Comparison of ENCODE assay signal across 15 cellular contexts in genomic region chr13:27851481-27851880, GRCh38. TPM values are rescaled to one million over a fixed set of nuclear protein-coding genes. Genes with fewer than 3 reads are reported as not detected.
DNase-seq lines count a peak whose midpoint lies in the region; TF ChIP-seq lines count a peak whose summit lies in the region.
"Had no signal": no experiment of that assay in that cellular context is flagged by ENCODE, and none has a peak within 500 bp of the region (broad histone marks: within the 10 kb centered on the region; RNA-seq: fewer than 3 reads in every experiment).

No MANE protein-coding gene starts in this region.

- H3K9me3 Mint-ChIP-seq in progenitor cell of endocrine pancreas (ENCODE audit: low read depth), result peaks cover 8% of the 10 kb centered on the region
- H3K9me3 Mint-ChIP-seq in activated CD4-positive, alpha-beta T cell treated with anti-CD3 and anti-CD28 coated beads, Interleukin-2, amount 10 ng/mL, durations not matched to agents 7 days and 5 days, result no peaks in the 10 kb centered on the region
- H3K9me3 Mint-ChIP-seq: CD4-positive, alpha-beta T cell; H9 had no signal

- H3K36me3 ChIP-seq in PC-9 (ENCODE audit: low read depth) (no peaks in the 10 kb centered on the region), endocrine pancreas (ENCODE audit: control insufficient read depth, insufficient read depth, low read length) (no peaks in the 10 kb centered on the region)

- no peaks in the 10 kb centered on the region for H3K9me2 ChIP-seq in PC-9 (ENCODE audit: insufficient read depth)

- intact Hi-C loops in PC-9 (cut with micrococcal nuclease; ENCODE audit: unreplicated experiment), result no loop called here

- peaks cover 5% of the 10 kb centered on the region for H3K27me3 Mint-ChIP-seq in progenitor cell of endocrine pancreas
- peaks cover 10% of the 10 kb centered on the region for H3K27me3 Mint-ChIP-seq in activated CD4-positive, alpha-beta T cell treated with anti-CD3 and anti-CD28 coated beads, Interleukin-2, amount 10 ng/mL, durations not matched to agents 7 days and 5 days

- peak overlapping the region; percentile 59 for H3K27ac ChIP-seq in PC-9
- H3K27ac ChIP-seq: HL-60 had no signal

- peaks cover 11% of the 10 kb centered on the region for H3F3A ChIP-seq in PC-9 (ENCODE audit: insufficient read depth, low read depth)

- peak overlapping the region; percentile 67 for H3K4me2 ChIP-seq in PC-9

- no peak overlapping the region for H3K4me3 Mint-ChIP-seq in progenitor cell of endocrine pancreas (ENCODE audit: low read depth)
- no peak overlapping the region for H3K4me3 Mint-ChIP-seq in activated CD4-positive, alpha-beta T cell treated with anti-CD3 and anti-CD28 coated beads, Interleukin-2, amount 10 ng/mL, durations not matched to agents 7 days and 5 days
- H3K4me3 Mint-ChIP-seq: B cell; CD4-positive, alpha-beta T cell; H9 had no signal

- H3K4me1 ChIP-seq in PC-9 (replicated peaks; ENCODE audit: insufficient read depth) (peaks cover 49% of the 10 kb centered on the region), endocrine pancreas (ENCODE audit: control insufficient read depth, insufficient read depth, low read length) (no peaks in the 10 kb centered on the region)

- H3K4me3 ChIP-seq in PC-9 (no peak overlapping the region), endocrine pancreas (ENCODE audit: control insufficient read depth, insufficient read depth, low read length) (peak overlapping the region; percentile 35)

- peaks cover 9% of the 10 kb centered on the region for H3K36me3 Mint-ChIP-seq in progenitor cell of endocrine pancreas (ENCODE audit: insufficient read depth)
- no peaks in the 10 kb centered on the region for H3K36me3 Mint-ChIP-seq in activated CD4-positive, alpha-beta T cell treated with anti-CD3 and anti-CD28 coated beads, Interleukin-2, amount 10 ng/mL, durations not matched to agents 7 days and 5 days (ENCODE audit: low read depth)

- H3K4me1 Mint-ChIP-seq in progenitor cell of endocrine pancreas (ENCODE audit: low read depth), result peaks cover 36% of the 10 kb centered on the region
- no peaks in the 10 kb centered on the region for H3K4me1 Mint-ChIP-seq in activated CD4-positive, alpha-beta T cell treated with anti-CD3 and anti-CD28 coated beads, Interleukin-2, amount 10 ng/mL, durations not matched to agents 7 days and 5 days
- H3K4me1 Mint-ChIP-seq: B cell had no signal

- peak overlapping the region; percentile 51 for H3K27ac Mint-ChIP-seq in progenitor cell of endocrine pancreas
- H3K27ac Mint-ChIP-seq in activated CD4-positive, alpha-beta T cell treated with anti-CD3 and anti-CD28 coated beads, Interleukin-2, amount 10 ng/mL, durations not matched to agents 7 days and 5 days, result no peak overlapping the region
- H3K27ac Mint-ChIP-seq: B cell; CD4-positive, alpha-beta T cell; H9 had no signal

- TF ChIP-seq CTCF in PC-9 (conservative IDR thresholded peaks at IDR 0.05), result no peak
- no peak for TF ChIP-seq CTCF in progenitor cell of endocrine pancreas (IDR thresholded peaks at IDR 0.05; ENCODE audit: unreplicated experiment)

- CTCF ChIA-PET in PC-9 (lab: Charles Lee), result no interaction called here
- CTCF ChIA-PET in activated CD4-positive, alpha-beta T cell treated with anti-CD3 and anti-CD28 coated beads, Interleukin-2, amount 10 ng/mL, durations not matched to agents 7 days and 5 days (lab: Charles Lee), result no interaction called here

- no TSS peak for BruUV-seq in PC-9 (replicated peaks; lab: Mats Ljungman, UMichigan)

- H3K9ac ChIP-seq in endocrine pancreas (ENCODE audit: control insufficient read depth, insufficient read depth, low read length), result no peak overlapping the region

- no peaks in the 10 kb centered on the region for H4K20me1 ChIP-seq in PC-9 (ENCODE audit: insufficient read depth)

- DNase-seq in COLO668 (lab: John Stamatoyannopoulos, UW; ENCODE audit: unreplicated experiment) (peak; percentile 79), PC-9 (no peak), progenitor cell of endocrine pancreas (ENCODE audit: low spot score, unreplicated experiment) (no peak), ecto neural progenitor cell (ENCODE audit: low spot score) (no peak)
- no peak for DNase-seq in activated CD4-positive, alpha-beta T cell treated with anti-CD3 and anti-CD28 coated beads, Interleukin-2, amount 10 ng/mL, durations not matched to agents 7 days and 5 days
- DNase-seq in activated naive CD4-positive, alpha-beta T cell (lab: John Stamatoyannopoulos, UW), result no peak
- DNase-seq: C1 segment of cervical spinal cord; CD4-positive, alpha-beta T cell; DMS153; GF-D8; GOT3; H9 had no signal

- peak overlapping the region; percentile 52; the same call in 1 of the 2 replicates for H2AFZ ChIP-seq in PC-9

- no peaks in the 10 kb centered on the region for H3K79me2 ChIP-seq in PC-9 (ENCODE audit: low read depth)

- H3K9me3 ChIP-seq in PC-9 (ENCODE audit: insufficient read depth, low read depth) (no peaks in the 10 kb centered on the region), endocrine pancreas (ENCODE audit: control insufficient read depth, low read length) (no peaks in the 10 kb centered on the region)

- H3K27me3 ChIP-seq in PC-9 (ENCODE audit: insufficient read depth, low read depth) (no peaks in the 10 kb centered on the region), endocrine pancreas (ENCODE audit: control insufficient read depth, insufficient read depth, low read length) (no peaks in the 10 kb centered on the region)

- POLR2A ChIA-PET in PC-9 (lab: Charles Lee; ENCODE audit: unreplicated experiment), result no interaction called here
- POLR2A ChIA-PET in activated CD4-positive, alpha-beta T cell treated with anti-CD3 and anti-CD28 coated beads, Interleukin-2, amount 10 ng/mL, durations not matched to agents 7 days and 5 days (lab: Charles Lee), result no interaction called here

RNA-seq across cellular contexts. Expression of gene GSX1, which starts 59.2 kb away (rescaled TPM):
- total RNA-seq in PC-9 (2021) (not detected in 2 replicates), progenitor cell of endocrine pancreas (not detected in 2 replicates)
- total RNA-seq in activated CD4-positive, alpha-beta T cell treated with anti-CD3 and anti-CD28 coated beads, Interleukin-2, amount 10 ng/mL, durations not matched to agents 7 days and 5 days, result not detected
- total RNA-seq: B cell; CD4-positive, alpha-beta T cell; H9 had no signal
